In genomic region chr22:49934144-49934890, GRCh38 we compare ENCODE assay signal across 8 cellular contexts. TPM values are rescaled to one million over a fixed set of nuclear protein-coding genes. Genes with fewer than 3 reads are reported as not detected.
A peak's percentile ranks its signal among the peaks of the same experiment; 100 is the strongest.
DNase-seq lines count a peak whose midpoint lies in the region; ATAC-seq and TF ChIP-seq lines count a peak whose summit lies in the region.

No MANE protein-coding gene starts in this region.

- no peak for TF ChIP-seq CTCF in HFF-Myc (IDR thresholded peaks at IDR 0.05; ENCODE audit: low read depth, low read length, missing control alignments)
- no peak for TF ChIP-seq CTCF in heart left ventricle (IDR thresholded peaks at IDR 0.05)

- peaks cover 19 to 88% (median 69%) of the 10 kb centered on the region in 12 donors for H3K4me1 ChIP-seq in heart left ventricle
- peaks cover 50 to 73% (median 66%) of the 10 kb centered on the region in 3 donors for H3K4me1 ChIP-seq in skeletal muscle tissue (ENCODE audit: control insufficient read depth in 3 of 3, insufficient read depth in 3 of 3, low read length in 3 of 3)

- H3K27ac ChIP-seq in heart left ventricle (peak overlapping the region; percentile 91 to 99 (median 95)), skeletal muscle tissue (ENCODE audit: low read depth, low read length) (peak overlapping the region; percentile 96)

- H3K4me3 ChIP-seq in HFF-Myc (replicated peaks; ENCODE audit: low read depth, low read length): peak overlapping the region; percentile 27
- H3K4me3 ChIP-seq in heart left ventricle: peak overlapping the region; percentile 21 to 70 (median 48)
- H3K4me3 ChIP-seq in skeletal muscle tissue (ENCODE audit: low read length in 3 of 3): peak overlapping the region; percentile 63 to 79 (median 77)

- H3K27me3 ChIP-seq in heart left ventricle (peaks cover 0 to under 1% (median 0%) of the 10 kb centered on the region in 9 donors), skeletal muscle tissue (ENCODE audit: control insufficient read depth in 3 of 3, insufficient read depth in 3 of 3, low read length in 3 of 3) (no peaks in the 10 kb centered on the region)

- POLR2A ChIA-PET in HEK293T (lab: Yijun Ruan, JAX): no interaction called here

- 38 to 56% (median 50%) methylated on average over 14 to 24 of the region's 24 CpGs for WGBS in heart left ventricle, 4 donors

- H3K9ac ChIP-seq in skeletal muscle tissue (ENCODE audit: low read depth in 1 of 3, low read length in 3 of 3): peak overlapping the region; percentile 83 to 95 (median 90)

- peak; percentile 16 for DNase-seq in ACHN
- DNase-seq in HFF-Myc (ENCODE audit: extremely low read depth, low read depth): no peak
- peak; percentile 60 to 64 for DNase-seq in activated T-cell treated with anti-CD3 and anti-CD28 coated beads, Interleukin-2, amount 50 U/mL, for 48 hours
- peak; percentile 67 to 87 (median 82) for DNase-seq in heart left ventricle
- no peak for DNase-seq in HEK293T (ENCODE audit: extremely low spot score)
- DNase-seq in HuH-7 (ENCODE audit: low spot score): no peak

- in situ Hi-C loops in ACHN (cut with HindIII; ENCODE audit: low pct_ligation_motif_present, low pct_unique_long_range_greater_than_20kb, low sequenced_read_pairs): no loop called here

- intact Hi-C loops in heart left ventricle (cut with DNase I): loop anchor here in 7 of 10 donors (5.0 to 10.0 kb wide), 7 partner anchors 33 to 273 kb away; partner anchors contain the start of gene TRABD (in 1 of the 7)

- H3K36me3 ChIP-seq in heart left ventricle (no peaks in the 10 kb centered on the region), skeletal muscle tissue (ENCODE audit: control insufficient read depth in 3 of 3, insufficient read depth in 3 of 3, low read length in 3 of 3) (no peaks in the 10 kb centered on the region)

- H3K9me3 ChIP-seq in heart left ventricle (no peaks in the 10 kb centered on the region), skeletal muscle tissue (ENCODE audit: control insufficient read depth in 3 of 3, low read length in 3 of 3) (no peaks in the 10 kb centered on the region)

- CTCF ChIA-PET in HEK293T (lab: Yijun Ruan, JAX): no interaction called here

- peak; percentile 21 to 47 (median 36) for ATAC-seq in heart left ventricle
- no peak for ATAC-seq in GM19351 (IDR thresholded peaks at IDR 0.05; ENCODE audit: unreplicated experiment)

- no peak for TF ChIP-seq POLR2A in heart left ventricle (IDR thresholded peaks at IDR 0.05)

TF ChIP-seq in HEK293T, 16 proteins besides CTCF, POLR2A, EP300 and RAD21:
- TF ChIP-seq FOXM1 (IDR thresholded peaks at IDR 0.05; ENCODE audit: borderline replicate concordance) (no peak), SP1 (IDR thresholded peaks at IDR 0.05) (no peak), TARDBP (IDR thresholded peaks at IDR 0.05) (no peak), L3MBTL2 (conservative IDR thresholded peaks at IDR 0.05) (no peak), ZNF384 (IDR thresholded peaks at IDR 0.05) (no peak), HDGF (IDR thresholded peaks at IDR 0.05; ENCODE audit: borderline replicate concordance) (no peak), SUZ12 (IDR thresholded peaks at IDR 0.05) (no peak), LEF1 (IDR thresholded peaks at IDR 0.05; ENCODE audit: borderline replicate concordance) (no peak), FOXA1 (IDR thresholded peaks at IDR 0.05) (no peak), CTBP1 (IDR thresholded peaks at IDR 0.05; ENCODE audit: borderline replicate concordance) (no peak), ARNT (IDR thresholded peaks at IDR 0.05) (no peak), FOXK2 (IDR thresholded peaks at IDR 0.05) (no peak), BHLHE40 (IDR thresholded peaks at IDR 0.05; ENCODE audit: borderline replicate concordance) (no peak), ELF4 (IDR thresholded peaks at IDR 0.05) (no peak), NFRKB (IDR thresholded peaks at IDR 0.05) (no peak)
- TF ChIP-seq, protein P1, sequence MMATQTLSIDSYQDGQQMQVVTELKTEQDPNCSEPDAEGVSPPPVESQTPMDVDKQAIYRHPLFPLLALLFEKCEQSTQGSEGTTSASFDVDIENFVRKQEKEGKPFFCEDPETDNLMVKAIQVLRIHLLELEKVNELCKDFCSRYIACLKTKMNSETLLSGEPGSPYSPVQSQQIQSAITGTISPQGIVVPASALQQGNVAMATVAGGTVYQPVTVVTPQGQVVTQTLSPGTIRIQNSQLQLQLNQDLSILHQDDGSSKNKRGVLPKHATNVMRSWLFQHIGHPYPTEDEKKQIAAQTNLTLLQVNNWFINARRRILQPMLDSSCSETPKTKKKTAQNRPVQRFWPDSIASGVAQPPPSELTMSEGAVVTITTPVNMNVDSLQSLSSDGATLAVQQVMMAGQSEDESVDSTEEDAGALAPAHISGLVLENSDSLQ (IDR thresholded peaks at IDR 0.05): no peak

RNA-seq across cellular contexts. Expression of gene CRELD2, which starts 15.9 kb away (rescaled TPM):
- total RNA-seq in heart left ventricle (10 to 100 TPM; 16.7 to 36.2 (median 21.6) TPM), skeletal muscle tissue (13.0 TPM)
- polyA plus RNA-seq in heart left ventricle: 10 to 100 TPM; 15.0 to 70.3 TPM

RNA-seq across cellular contexts. Expression of gene ALG12, which starts 16.1 kb away (rescaled TPM):
- total RNA-seq in heart left ventricle (10 to 100 TPM in 8 of 9 donors, 1 to 10 TPM in 1; 9.8 to 26.8 (median 15.2) TPM), skeletal muscle tissue (9.9 TPM)
- polyA plus RNA-seq in heart left ventricle: 10 to 100 TPM in 1 of 2 donors, 1 to 10 TPM in 1; 9.1 to 12.4 TPM

RNA-seq across cellular contexts. Expression of gene PIM3, which starts 26.3 kb away (rescaled TPM):
- total RNA-seq in heart left ventricle (100 to 1,000 TPM in 1 of 9 donors, 10 to 100 TPM in 8; 37.7 to 118 (median 51.0) TPM), skeletal muscle tissue (14.6 TPM)
- polyA plus RNA-seq in heart left ventricle: 10 to 100 TPM; 45.1 to 50.2 TPM

Comparison
In these comparisons a context has a peak if more than half of its experiments do, and no peak if none do; other contexts are left out.
1. DNase-seq: peak in ACHN (single experiment), activated T-cell treated with anti-CD3 and anti-CD28 coated beads, Interleukin-2, amount 50 U/mL, for 48 hours (2 of 2) and heart left ventricle (5 of 5); none in HFF-Myc (single experiment), HEK293T (single experiment) and HuH-7 (single experiment).
2. H3K4me3 ChIP-seq: peak in every context shown above with its lines; median percentile 77 in skeletal muscle tissue; 48 in heart left ventricle; 27 in HFF-Myc.